12 cellular contexts compared by ENCODE assay signal in the genomic region with DNA sequence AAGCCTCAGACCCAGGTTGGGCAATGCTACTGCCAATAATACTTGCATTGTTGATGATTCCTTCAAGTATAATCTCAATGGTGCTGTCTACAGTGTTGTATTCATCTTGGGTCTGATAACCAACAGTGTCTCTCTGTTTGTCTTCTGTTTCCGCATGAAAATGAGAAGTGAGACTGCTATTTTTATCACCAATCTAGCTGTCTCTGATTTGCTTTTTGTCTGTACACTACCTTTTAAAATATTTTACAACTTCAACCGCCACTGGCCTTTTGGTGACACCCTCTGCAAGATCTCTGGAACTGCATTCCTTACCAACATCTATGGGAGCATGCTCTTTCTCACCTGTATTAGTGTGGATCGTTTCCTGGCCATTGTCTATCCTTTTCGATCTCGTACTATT. TPM values are rescaled to one million over a fixed set of nuclear protein-coding genes. Genes with fewer than 3 reads are reported as not detected.
DNase-seq lines count a peak whose midpoint lies in the region; ATAC-seq, FAIRE-seq and TF ChIP-seq lines count a peak whose summit lies in the region.
"Had no signal": no experiment of that assay in that cellular context is flagged by ENCODE, and none has a peak within 500 bp of the region (broad histone marks: within the 10 kb centered on the region; RNA-seq: fewer than 3 reads in every experiment).

No MANE protein-coding gene starts in this region.

- POLR2A ChIA-PET in GM12878 (lab: Charles Lee) = no interaction called here

- in situ Hi-C loops in GM12878 (cut with MboI) = no loop called here

- H3K4me1 ChIP-seq in GM12878 (ENCODE audit: control insufficient read depth, insufficient read depth, low read length) (peaks cover 20% of the 10 kb centered on the region), spleen (no peaks in the 10 kb centered on the region), esophagus squamous epithelium (peaks cover 0 to 21% (median 0%) of the 10 kb centered on the region in 3 donors)

- H3K9ac ChIP-seq in GM12878 (ENCODE audit: control insufficient read depth, insufficient read depth, low read length) = no peak overlapping the region

- intact Hi-C loops in GM12878 (cut with micrococcal nuclease; ENCODE audit: unreplicated experiment) = loop anchor here (1.0 to 5.0 kb wide), 5 partner anchors 158 to 517 kb away; a partner anchor contains a TSS
- intact Hi-C loops in spleen (cut with DNase I; ENCODE audit: low total_unique reads) = no loop called here
- intact Hi-C loops in esophagus squamous epithelium (cut with DNase I) = no loop called here

- peak overlapping the region; percentile 25; the same call in 1 of the 2 replicates for H2AFZ ChIP-seq in GM12878 (ENCODE audit: control insufficient read depth, low read depth, low read length)

- CTCF ChIA-PET in GM12878 (lab: Yijun Ruan, JAX) = interaction anchor here (0.9 to 3.0 kb wide), 4 partner anchors 101 to 327 kb away, joined by 3 to 12 read pairs (median 6); no protein-coding TSS in a partner anchor

- 9% methylated on average over 5 of the region's 5 CpGs for WGBS in GM12878 (ENCODE audit: insufficient coverage, insufficient replicate concordance, low lambda C conversion rate, missing lambda C conversion rate)
- WGBS in spleen, 5 donors = 72 to 81% (median 77%) methylated on average over 4 to 5 of the region's 5 CpGs
- 79 to 93% methylated on average over 5 of the region's 5 CpGs for WGBS in esophagus squamous epithelium, 2 donors

- peak; percentile 94 for FAIRE-seq in GM12878 (lab: Jason Lieb, UNC)

- H3K27me3 ChIP-seq in GM12878 (replicated peaks in 1 of 2; ENCODE audit: control insufficient read depth in 2 of 2, insufficient read depth in 2 of 2, low read length in 1 of 2) (no peaks in the 10 kb centered on the region), spleen (replicated peaks in 1 of 7) (no peaks in the 10 kb centered on the region), esophagus squamous epithelium (no peaks in the 10 kb centered on the region)

- TF ChIP-seq POLR2A in GM12878 (IDR thresholded peaks at IDR 0.05; ENCODE audit: low read depth, low read length) (no peak), spleen (IDR thresholded peaks at IDR 0.05) (no peak), esophagus squamous epithelium (IDR thresholded peaks at IDR 0.05) (no peak)

- no peaks in the 10 kb centered on the region for H3K36me3 ChIP-seq in GM12878 (ENCODE audit: control insufficient read depth in 2 of 2, insufficient read depth in 2 of 2, low read length in 1 of 2)
- H3K36me3 ChIP-seq in spleen = no peaks in the 10 kb centered on the region
- no peaks in the 10 kb centered on the region for H3K36me3 ChIP-seq in esophagus squamous epithelium

- SMC1A ChIA-PET in GM12878 (lab: Charles Lee; ENCODE audit: uncharacterized antibody, unreplicated experiment) = interaction anchor here (1.2 to 2.6 kb wide), 7 partner anchors 47 to 327 kb away, joined by 3 to 9 read pairs (median 4); no protein-coding TSS in a partner anchor

- H4K20me1 ChIP-seq in GM12878 (ENCODE audit: control insufficient read depth, insufficient read depth) = no peaks in the 10 kb centered on the region

- DNase-seq in GM12878 (ENCODE audit: low read depth, low spot score) (peak; percentile 49), spleen (no peak), esophagus squamous epithelium (lab: John Stamatoyannopoulos, UW) (no peak), superior temporal gyrus (ENCODE audit: extremely low spot score) (no peak)
- no peak for DNase-seq in activated CD8-positive, alpha-beta memory T cell treated with anti-CD3 and anti-CD28 coated beads, Interleukin-2, amount 50 U/mL, for 4 hours
- DNase-seq: activated naive CD8-positive, alpha-beta T cell treated with anti-CD3 and anti-CD28 coated beads, Interleukin-2, amount 10 ng/mL, durations not matched to agents 7 days and 5 days; NCI-H526 treated with DMSO at 0.1 percent for 48 hours; stimulated activated naive CD8-positive, alpha-beta T cell treated with anti-CD3 and anti-CD28 coated beads, Interleukin-15, amount 100 ng/mL, for 72 hours had no signal

- no TSS peak for BruUV-seq in GM12878 (replicated peaks; lab: Mats Ljungman, UMichigan)

- H3K27ac ChIP-seq in GM12878 (ENCODE audit: control insufficient read depth, insufficient read depth) = no peak overlapping the region
- H3K27ac ChIP-seq in spleen = peak overlapping the region in 3 of 8 donors; percentile 45 to 65 (median 47)
- no peak overlapping the region for H3K27ac ChIP-seq in esophagus squamous epithelium

- H3K4me3 ChIP-seq in GM12878 = no peak overlapping the region
- peak overlapping the region in 1 of 8 donors; percentile 40 for H3K4me3 ChIP-seq in spleen
- H3K4me3 ChIP-seq in esophagus squamous epithelium = no peak overlapping the region

- TF ChIP-seq EP300 in GM12878 (IDR thresholded peaks at IDR 0.05; ENCODE audit: borderline replicate concordance in 1 of 2, control insufficient read depth in 1 of 2, low read depth in 2 of 2, low read length in 2 of 2) = no peak

- ATAC-seq in GM18511 (IDR thresholded peaks at IDR 0.05; ENCODE audit: unreplicated experiment) (peak; percentile 92), GM21528 (IDR thresholded peaks at IDR 0.05; ENCODE audit: low FRiP score, unreplicated experiment) (peak; percentile 94), HG03280 (IDR thresholded peaks at IDR 0.05; ENCODE audit: unreplicated experiment) (peak; percentile 92), GM12878 (peak; percentile 94)
- ATAC-seq: stimulated activated naive CD8-positive, alpha-beta T cell treated with anti-CD3 and anti-CD28 coated beads, Interleukin-15, amount 100 ng/mL, for 72 hours had no signal

- peak; percentile 79 for TF ChIP-seq RAD21 in GM12878 (IDR thresholded peaks at IDR 0.05; ENCODE audit: insufficient read depth, low read depth, low read length)

- H3K9me3 ChIP-seq in GM12878 (replicated peaks; ENCODE audit: control insufficient read depth, insufficient read depth, low read length) (no peaks in the 10 kb centered on the region), spleen (no peaks in the 10 kb centered on the region), esophagus squamous epithelium (no peaks in the 10 kb centered on the region)

- H3K4me2 ChIP-seq in GM12878 (ENCODE audit: control insufficient read depth, insufficient read depth) = peak overlapping the region; percentile 67

- no peaks in the 10 kb centered on the region for H3K79me2 ChIP-seq in GM12878 (ENCODE audit: control insufficient read depth, insufficient read depth, low read length)

- TF ChIP-seq CTCF in GM12878 (IDR thresholded peaks at IDR 0.05 in 2 of 3, conservative IDR thresholded peaks at IDR 0.05 in 1 of 3; ENCODE audit: control insufficient read depth in 2 of 3, extremely low read depth in 1 of 3, insufficient read depth in 1 of 3, low read depth in 3 of 3, low read length in 3 of 3) = peak; percentile 15 to 44 (median 32); a peak in 4 of 6 replicates
- TF ChIP-seq CTCF in spleen (IDR thresholded peaks at IDR 0.05 in 8 of 11, conservative IDR thresholded peaks at IDR 0.05 in 3 of 11) = peak in 2 of 11 experiments; percentile 6 to 7
- no peak for TF ChIP-seq CTCF in esophagus squamous epithelium (IDR thresholded peaks at IDR 0.05)

- RAD21 ChIA-PET in GM12878 (lab: Charles Lee; ENCODE audit: unreplicated experiment) = interaction anchor here (1.8 to 2.7 kb wide), 3 partner anchors 102 to 327 kb away, joined by 6 to 7 read pairs (median 7); no protein-coding TSS in a partner anchor

TF ChIP-seq in GM12878, 131 proteins besides CTCF, POLR2A, EP300 and RAD21 (continues in another document):
- TF ChIP-seq, protein P1, sequence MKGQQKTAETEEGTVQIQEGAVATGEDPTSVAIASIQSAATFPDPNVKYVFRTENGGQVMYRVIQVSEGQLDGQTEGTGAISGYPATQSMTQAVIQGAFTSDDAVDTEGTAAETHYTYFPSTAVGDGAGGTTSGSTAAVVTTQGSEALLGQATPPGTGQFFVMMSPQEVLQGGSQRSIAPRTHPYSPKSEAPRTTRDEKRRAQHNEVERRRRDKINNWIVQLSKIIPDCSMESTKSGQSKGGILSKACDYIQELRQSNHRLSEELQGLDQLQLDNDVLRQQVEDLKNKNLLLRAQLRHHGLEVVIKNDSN (IDR thresholded peaks at IDR 0.05; ENCODE audit: borderline replicate concordance, extremely low read length, insufficient read depth, low read depth, low read length) = no peak
- TF ChIP-seq ETV6 (conservative IDR thresholded peaks at IDR 0.05 in 1 of 2, IDR thresholded peaks at IDR 0.05 in 1 of 2; ENCODE audit: borderline replicate concordance in 1 of 2, low read depth in 1 of 2) = peak in 1 of 2 experiments; percentile 91; a peak in 1 of 4 replicates
- TF ChIP-seq, protein P2, sequence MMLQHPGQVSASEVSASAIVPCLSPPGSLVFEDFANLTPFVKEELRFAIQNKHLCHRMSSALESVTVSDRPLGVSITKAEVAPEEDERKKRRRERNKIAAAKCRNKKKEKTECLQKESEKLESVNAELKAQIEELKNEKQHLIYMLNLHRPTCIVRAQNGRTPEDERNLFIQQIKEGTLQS (IDR thresholded peaks at IDR 0.05; ENCODE audit: borderline replicate concordance, extremely low read depth, low read depth, low read length) = no peak
- no peak for TF ChIP-seq STAT3 (IDR thresholded peaks at IDR 0.05; ENCODE audit: low read depth, low read length)
- no peak for TF ChIP-seq ASH2L (IDR thresholded peaks at IDR 0.05; ENCODE audit: borderline replicate concordance, low read depth)
- TF ChIP-seq NR2C2 (IDR thresholded peaks at IDR 0.05; ENCODE audit: borderline replicate concordance, control insufficient read depth, insufficient read length, low read depth) = no peak
- no peak for TF ChIP-seq SIN3A (IDR thresholded peaks at IDR 0.05; ENCODE audit: low read depth, low read length)

RNA-seq across cellular contexts. Expression of a gene that starts 7.4 kb away (rescaled TPM):
- 0.47 and 0.54 TPM in 2 replicates for total RNA-seq in GM12878 (2013; cell fraction: nucleolus; rRNA removed)
- total RNA-seq in GM12878 (2014; rRNA removed) = 0.05 TPM in 1 of 2 replicates, not detected in the other
- not detected in 2 replicates for total RNA-seq in GM12878 (2014; rRNA removed; fragmentation: Illumina TruSeq; extraction: Trizol)
- not detected in 2 replicates for total RNA-seq in GM12878 (2021)
- not detected for polyA plus RNA-seq in GM12878 (2011; ENCODE audit: low read depth)
- 0.10 and 0.26 TPM in 2 replicates for polyA plus RNA-seq in GM12878 (2011; rRNA removed)
- polyA plus RNA-seq in GM12878 (2011; cell fraction: cytosol; rRNA removed) = 0.03 and 0.06 TPM in 2 replicates
- polyA plus RNA-seq in GM12878 (2011; cell fraction: nucleus; rRNA removed) = 0.27 and 0.28 TPM in 2 replicates
- 0.08 TPM in 1 of 2 replicates, not detected in the other for polyA plus RNA-seq in GM12878 (2012)
- 0.06 and 0.29 TPM in 2 replicates for polyA plus RNA-seq in GM12878 (2014; fragmentation: Illumina TruSeq; extraction: Trizol)
- under 1 TPM in 1 of 2 experiments, not detected in 1; 0.05 TPM for polyA plus RNA-seq in GM12878 (2014; fragmentation: Nextera tagmentation; extraction: Ambion mirVana)
- not detected in 2 replicates for polyA plus RNA-seq in GM12878 (2014; rRNA removed)
- polyA plus RNA-seq in GM12878 (2016; fragmentation: Nextera tagmentation; extraction: Ambion mirVana) = not detected
- 0.21 and 0.44 TPM in 2 replicates for polyA minus RNA-seq in GM12878 (2011; rRNA and poly(A)+ RNA removed)
- not detected in 2 replicates for polyA minus RNA-seq in GM12878 (2011; cell fraction: cytosol; rRNA and poly(A)+ RNA removed)
- polyA minus RNA-seq in GM12878 (2011; cell fraction: nucleus; rRNA and poly(A)+ RNA removed) = 0.29 TPM in 1 of 2 replicates, not detected in the other
- under 1 TPM in 3 of 7 donors, not detected in 4; 0.26 to 0.39 (median 0.28) TPM for total RNA-seq in spleen
- polyA plus RNA-seq in spleen = under 1 TPM in 1 of 3 donors, not detected in 2; 0.10 TPM
- under 1 TPM in 2 of 4 donors, not detected in 2; 0.38 to 0.80 TPM for total RNA-seq in esophagus squamous epithelium
- total RNA-seq: activated naive CD8-positive, alpha-beta T cell treated with anti-CD3 and anti-CD28 coated beads, Interleukin-2, amount 10 ng/mL, durations not matched to agents 7 days and 5 days; HT-29 had no signal

Comparison
In these comparisons a context has a peak if more than half of its experiments do, and no peak if none do; other contexts are left out.
1. CTCF ChIP-seq: peak in GM12878 (3 of 3); none in esophagus squamous epithelium (0 of 6).
2. Peak in every context shown above with its lines, with median percentiles within 50 percentile points of each other: ATAC-seq.